Comparison of ENCODE assay signal across 1 cellular context in the genomic region with DNA sequence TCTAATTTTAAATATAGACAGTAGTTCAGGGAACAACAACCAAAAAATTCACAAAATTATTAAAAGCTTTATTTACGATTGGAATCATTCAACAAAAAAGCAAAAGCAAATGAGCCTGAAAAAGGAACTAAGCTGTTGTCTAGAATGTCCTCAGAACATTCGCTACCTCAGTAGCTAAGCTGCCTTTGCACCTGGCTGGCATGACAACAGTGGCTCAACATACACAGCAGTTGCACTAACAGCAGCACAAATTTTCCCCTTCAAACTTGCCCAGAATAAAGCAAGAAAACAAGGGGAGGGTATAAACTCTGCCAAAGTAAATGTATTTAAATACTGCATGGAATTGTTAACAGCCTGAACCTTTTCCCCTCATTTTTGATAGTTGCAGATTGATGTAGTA.
TF ChIP-seq lines count a peak whose summit lies in the region.

No MANE protein-coding gene starts in this region.

TF ChIP-seq in A549, 52 proteins besides CTCF, POLR2A, EP300 and RAD21 (continued from another document):
- no peak for TF ChIP-seq FOSL2 (IDR thresholded peaks at IDR 0.05)
- TF ChIP-seq FOSL2 (CRISPR knock-in tag; IDR thresholded peaks at IDR 0.05), result no peak
- no peak for TF ChIP-seq MAFK (IDR thresholded peaks at IDR 0.05; ENCODE audit: partially characterized antibody)
- TF ChIP-seq TP53 (CRISPR knock-in tag; IDR thresholded peaks at IDR 0.05), result no peak
- no peak for TF ChIP-seq RCOR1 (IDR thresholded peaks at IDR 0.05; ENCODE audit: low read depth, low read length)
- TF ChIP-seq BHLHE40 (IDR thresholded peaks at IDR 0.05; ENCODE audit: low read depth, low read length), result no peak
- TF ChIP-seq HOXA7 (CRISPR knock-in tag; IDR thresholded peaks at IDR 0.05), result no peak
- no peak for TF ChIP-seq ZC3H11A (IDR thresholded peaks at IDR 0.05)
- TF ChIP-seq SMC3 (IDR thresholded peaks at IDR 0.05), result no peak
- no peak for TF ChIP-seq RNF2 (IDR thresholded peaks at IDR 0.05; ENCODE audit: borderline replicate concordance, low read depth)
- TF ChIP-seq CBX2 (IDR thresholded peaks at IDR 0.05; ENCODE audit: borderline replicate concordance, low read depth), result no peak
- TF ChIP-seq SREBF2 (IDR thresholded peaks at IDR 0.05), result no peak
- TF ChIP-seq KDM5A (IDR thresholded peaks at IDR 0.05), result no peak
